In the genomic region with DNA sequence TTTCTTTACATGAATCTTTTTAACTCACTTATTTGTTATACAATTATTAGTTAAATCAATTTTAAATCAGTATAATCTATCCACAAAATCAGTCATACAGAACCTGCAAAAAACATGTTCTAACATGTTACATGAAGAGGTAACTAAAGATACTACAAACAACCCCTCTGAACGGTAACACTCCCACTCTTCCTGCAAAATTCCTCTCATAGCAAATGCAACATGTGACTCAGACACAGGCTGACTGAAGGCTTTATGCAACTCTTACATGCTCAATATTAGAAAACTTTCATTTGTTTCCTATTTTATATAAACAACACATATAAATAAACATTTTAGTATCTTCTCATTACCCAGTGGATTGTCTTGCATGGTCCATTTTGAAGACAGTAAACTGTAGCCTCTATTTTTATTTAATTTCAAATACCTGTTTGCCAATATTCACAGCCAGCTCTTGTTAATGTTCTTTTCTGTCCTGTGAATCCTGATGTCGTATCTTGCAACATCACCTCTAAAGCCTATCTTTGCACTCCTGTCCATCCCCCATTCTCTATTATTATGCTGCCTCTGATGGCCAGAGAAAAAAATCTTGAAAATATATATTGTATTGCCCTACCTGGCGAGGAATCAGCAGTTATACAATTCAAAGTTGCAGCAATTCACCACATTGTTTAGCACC, we compare ENCODE assay signal across 15 cellular contexts.
DNase-seq lines count a peak whose midpoint lies in the region; ATAC-seq and TF ChIP-seq lines count a peak whose summit lies in the region.
"Had no signal": no experiment of that assay in that cellular context is flagged by ENCODE, and none has a peak within 500 bp of the region (broad histone marks: within the 10 kb centered on the region; RNA-seq: fewer than 3 reads in every experiment).

No MANE protein-coding gene starts in this region.

- no peaks in the 10 kb centered on the region for H3K9me3 ChIP-seq in left lung
- H3K9me3 ChIP-seq: esophagus muscularis mucosa had no signal

- no peaks in the 10 kb centered on the region for H3K36me3 ChIP-seq in left lung
- H3K36me3 ChIP-seq: esophagus muscularis mucosa had no signal

- H3K9me3 Mint-ChIP-seq in type B pancreatic cell = no peaks in the 10 kb centered on the region

- no peak overlapping the region for H3K4me3 Mint-ChIP-seq in type B pancreatic cell
- H3K4me3 Mint-ChIP-seq: activated naive CD4-positive, alpha-beta T cell treated with anti-CD3 and anti-CD28 coated beads for 36 hours; GM23338 had no signal

- H3K4me3 ChIP-seq in epithelial cell of esophagus (ENCODE audit: low read length) (peak overlapping the region; percentile 2), left lung (no peak overlapping the region)
- H3K4me3 ChIP-seq: esophagus muscularis mucosa, GM23338 had no signal

- no peaks in the 10 kb centered on the region for H3K36me3 Mint-ChIP-seq in type B pancreatic cell
- H3K36me3 Mint-ChIP-seq: naive thymus-derived CD4-positive, alpha-beta T cell had no signal

- H3K4me1 ChIP-seq in left lung = peaks cover 0 to 8% of the 10 kb centered on the region in 2 donors

- H3K27ac Mint-ChIP-seq in type B pancreatic cell = peak overlapping the region; percentile 35
- H3K27ac Mint-ChIP-seq: activated naive CD4-positive, alpha-beta T cell treated with anti-CD3 and anti-CD28 coated beads for 36 hours; GM23338; naive thymus-derived CD4-positive, alpha-beta T cell had no signal

- intact Hi-C loops in Right ventricle myocardium superior (cut with DNase I) = no loop called here
- intact Hi-C loops in Right ventricle myocardium inferior (cut with DNase I) = loop anchor here (2.0 to 10.0 kb wide), 3 partner anchors 64 to 233 kb away; a partner anchor contains a TSS
- intact Hi-C loops in left lung (cut with DNase I) = no loop called here

- H3K27ac ChIP-seq in left lung (no peak overlapping the region), substantia nigra (ENCODE audit: low read depth, low read length, poor library complexity, severe bottlenecking) (no peak overlapping the region)
- H3K27ac ChIP-seq: esophagus muscularis mucosa had no signal

- no peaks in the 10 kb centered on the region for H3K27me3 Mint-ChIP-seq in type B pancreatic cell

- no peak for TF ChIP-seq CTCF in epithelial cell of esophagus (IDR thresholded peaks at IDR 0.05; ENCODE audit: insufficient read depth, low read depth, low read length, missing control alignments)
- no peak for TF ChIP-seq CTCF in left lung (IDR thresholded peaks at IDR 0.05)
- no peak for TF ChIP-seq CTCF in type B pancreatic cell (conservative IDR thresholded peaks at IDR 0.05)

- DNase-seq in Right ventricle myocardium superior (no peak), Right ventricle myocardium inferior (ENCODE audit: missing footprints) (no peak), epithelial cell of esophagus (ENCODE audit: low read depth) (peak; percentile 84), left lung (no peak), type B pancreatic cell (ENCODE audit: extremely low spot score, unreplicated experiment) (no peak), substantia nigra (lab: John Stamatoyannopoulos, UW) (no peak), pons (ENCODE audit: low spot score) (no peak)
- DNase-seq: activated naive CD4-positive, alpha-beta T cell treated with anti-CD3 and anti-CD28 coated beads for 36 hours; naive thymus-derived CD4-positive, alpha-beta T cell; NCI-H2029 treated with DMSO at 0.1 percent for 48 hours; NCI-H774; small intestine had no signal

- no peaks in the 10 kb centered on the region for H3K4me1 Mint-ChIP-seq in type B pancreatic cell (ENCODE audit: unreplicated experiment)

- H3K27me3 ChIP-seq in left lung = no peaks in the 10 kb centered on the region
- H3K27me3 ChIP-seq: esophagus muscularis mucosa had no signal

- ATAC-seq in Right ventricle myocardium superior (ENCODE audit: poor library complexity) (peak; percentile 74), Right ventricle myocardium inferior (no peak), left lung (peak; percentile 64), GM21423 (IDR thresholded peaks at IDR 0.05; ENCODE audit: unreplicated experiment) (no peak)
- ATAC-seq: GM23338; naive thymus-derived CD4-positive, alpha-beta T cell had no signal

Comparison
In these comparisons a context has a peak if more than half of its experiments do, and no peak if none do; other contexts are left out.
1. ATAC-seq: peak in Right ventricle myocardium superior (single experiment) and left lung (single experiment); none in Right ventricle myocardium inferior (single experiment) and GM21423 (single experiment).